8 cellular contexts compared by ENCODE assay signal in genomic region chr17:48052956-48053757, GRCh38. TPM values are rescaled to one million over a fixed set of nuclear protein-coding genes. Genes with fewer than 3 reads are reported as not detected.
DNase-seq lines count a peak whose midpoint lies in the region; ATAC-seq and TF ChIP-seq lines count a peak whose summit lies in the region.

No MANE protein-coding gene starts in this region.

- DNase-seq in activated naive CD4-positive, alpha-beta T cell treated with Interleukin-2 at 50 U/mL for 16 hours = no peak
- DNase-seq in SK-N-MC (ENCODE audit: low read depth, low spot score) = no peak
- no peak for DNase-seq in endothelial cell (ENCODE audit: low spot score)
- no peak for DNase-seq in central memory CD4-positive, alpha-beta T cell
- no peak for DNase-seq in RKO (ENCODE audit: low spot score)

- no peaks in the 10 kb centered on the region for H3K9me3 ChIP-seq in SK-N-MC (ENCODE audit: low read depth, low read length)
- H3K9me3 ChIP-seq in muscle layer of colon (ENCODE audit: low read length) = no peaks in the 10 kb centered on the region

- H3K4me3 ChIP-seq in SK-N-MC (peak overlapping the region; percentile 43), muscle layer of colon (ENCODE audit: low read depth in 1 of 2, low read length in 2 of 2) (peak overlapping the region in 1 of 2 donors; percentile 46)

- H3K27me3 Mint-ChIP-seq in activated naive CD4-positive, alpha-beta T cell treated with anti-CD3 and anti-CD28 coated beads, Interleukin-2, amount 50 U/mL, for 24 hours = no peaks in the 10 kb centered on the region
- peaks cover 14% of the 10 kb centered on the region for H3K27me3 Mint-ChIP-seq in endothelial cell (ENCODE audit: unreplicated experiment)

- H3K4me3 Mint-ChIP-seq in activated naive CD4-positive, alpha-beta T cell treated with anti-CD3 and anti-CD28 coated beads, Interleukin-2, amount 50 U/mL, for 24 hours = peak overlapping the region; percentile 53
- peak overlapping the region; percentile 77 for H3K4me3 Mint-ChIP-seq in endothelial cell (ENCODE audit: unreplicated experiment)

- H3K9me3 Mint-ChIP-seq in activated naive CD4-positive, alpha-beta T cell treated with anti-CD3 and anti-CD28 coated beads, Interleukin-2, amount 50 U/mL, for 24 hours = no peaks in the 10 kb centered on the region
- H3K9me3 Mint-ChIP-seq in endothelial cell (ENCODE audit: unreplicated experiment) = no peaks in the 10 kb centered on the region

- H3K9ac ChIP-seq in SK-N-MC (ENCODE audit: insufficient read length) = peak overlapping the region; percentile 28
- H3K9ac ChIP-seq in muscle layer of colon (ENCODE audit: low read length) = peak overlapping the region; percentile 36

- TF ChIP-seq CTCF in endothelial cell (IDR thresholded peaks at IDR 0.05; ENCODE audit: unreplicated experiment) = no peak

- ATAC-seq in GM19467 (IDR thresholded peaks at IDR 0.05; ENCODE audit: unreplicated experiment) = no peak

- H3K4me1 ChIP-seq in muscle layer of colon (ENCODE audit: insufficient read depth, low read length) = peaks cover 66% of the 10 kb centered on the region

- H3K27ac Mint-ChIP-seq in activated naive CD4-positive, alpha-beta T cell treated with anti-CD3 and anti-CD28 coated beads, Interleukin-2, amount 50 U/mL, for 24 hours = peak overlapping the region; percentile 79
- H3K27ac Mint-ChIP-seq in endothelial cell (ENCODE audit: unreplicated experiment) = peak overlapping the region; percentile 82

- no peaks in the 10 kb centered on the region for H3K27me3 ChIP-seq in muscle layer of colon (ENCODE audit: control insufficient read depth in 1 of 2, insufficient read depth in 2 of 2, low read length in 2 of 2)

- peak overlapping the region; percentile 73 for H3K27ac ChIP-seq in SK-N-MC
- H3K27ac ChIP-seq in muscle layer of colon (ENCODE audit: low read depth, low read length) = peak overlapping the region; percentile 75

- H3K36me3 Mint-ChIP-seq in activated naive CD4-positive, alpha-beta T cell treated with anti-CD3 and anti-CD28 coated beads, Interleukin-2, amount 50 U/mL, for 24 hours = peaks cover 24% of the 10 kb centered on the region
- peaks cover 62% of the 10 kb centered on the region for H3K36me3 Mint-ChIP-seq in endothelial cell (ENCODE audit: low read depth, unreplicated experiment)

- H3K36me3 ChIP-seq in SK-N-MC (ENCODE audit: insufficient read depth, low read length) (peaks cover 63% of the 10 kb centered on the region), muscle layer of colon (ENCODE audit: insufficient read depth, low read length) (peaks cover 36% of the 10 kb centered on the region)

- peaks cover 63% of the 10 kb centered on the region for H3K4me1 Mint-ChIP-seq in activated naive CD4-positive, alpha-beta T cell treated with anti-CD3 and anti-CD28 coated beads, Interleukin-2, amount 50 U/mL, for 24 hours
- peaks cover 84% of the 10 kb centered on the region for H3K4me1 Mint-ChIP-seq in endothelial cell (ENCODE audit: unreplicated experiment)

RNA-seq across cellular contexts. Expression of gene NFE2L1, which starts 5.0 kb away (rescaled TPM):
- 243 TPM for total RNA-seq in endothelial cell (ENCODE audit: unreplicated experiment)

RNA-seq across cellular contexts. Expression of gene COPZ2, which starts 15.6 kb away (rescaled TPM):
- not detected for total RNA-seq in endothelial cell (ENCODE audit: unreplicated experiment)

RNA-seq across cellular contexts. Expression of gene CBX1, which starts 48.1 kb away (rescaled TPM):
- 91.1 TPM for total RNA-seq in endothelial cell (ENCODE audit: unreplicated experiment)

RNA-seq across cellular contexts. Expression of gene SNX11, which starts 54.4 kb away (rescaled TPM):
- total RNA-seq in endothelial cell (ENCODE audit: unreplicated experiment) = 16.6 TPM
